In the genomic region with DNA sequence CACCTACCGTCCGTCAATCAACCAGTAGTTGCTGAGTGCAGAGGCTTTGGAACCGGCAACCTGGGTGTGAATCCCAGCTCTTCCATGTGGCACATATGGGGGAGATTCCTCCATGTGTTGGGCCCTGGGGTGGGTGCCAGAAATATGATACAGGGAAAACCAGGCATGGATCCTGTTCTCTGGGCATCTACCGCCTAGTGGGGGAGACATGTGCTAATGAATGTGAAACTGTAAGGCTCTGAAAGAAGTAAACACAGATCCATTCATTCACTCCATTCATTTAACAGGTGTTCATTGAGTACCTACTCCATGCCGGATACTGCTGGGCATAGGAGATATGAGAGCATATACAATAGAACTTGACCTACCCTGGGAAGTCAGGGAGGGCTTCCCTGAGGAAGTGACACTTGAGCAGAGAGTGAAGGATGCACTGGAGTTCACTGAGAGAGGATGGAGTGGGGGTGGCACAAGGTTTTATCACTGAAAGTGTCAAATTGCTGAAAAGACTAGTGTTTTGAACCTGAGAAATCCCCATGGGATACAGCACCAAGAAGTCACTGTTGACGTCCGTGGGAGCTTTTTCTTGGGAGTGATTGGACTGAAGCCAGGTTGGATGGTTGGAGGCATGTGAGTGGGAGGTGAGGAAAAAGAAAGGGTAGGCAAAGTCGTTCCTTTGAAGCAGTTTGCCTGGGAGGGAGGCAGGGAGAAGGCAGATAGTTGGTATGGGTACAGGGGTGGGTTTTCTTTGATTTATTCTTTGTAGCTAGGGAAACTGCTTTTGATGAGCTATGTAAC, we compare ENCODE assay signal across 28 cellular contexts. TPM values are rescaled to one million over a fixed set of nuclear protein-coding genes. Genes with fewer than 3 reads are reported as not detected.
DNase-seq lines count a peak whose midpoint lies in the region; ATAC-seq and TF ChIP-seq lines count a peak whose summit lies in the region.
"Had no signal": no experiment of that assay in that cellular context is flagged by ENCODE, and none has a peak within 500 bp of the region (broad histone marks: within the 10 kb centered on the region; RNA-seq: fewer than 3 reads in every experiment).

No MANE protein-coding gene starts in this region.

- no peak for TF ChIP-seq CTCF in mesothelial cell of epicardium (IDR thresholded peaks at IDR 0.05; ENCODE audit: unreplicated experiment)
- no peak for TF ChIP-seq CTCF in RWPE1 (conservative IDR thresholded peaks at IDR 0.05; ENCODE audit: low read depth)
- no peak for TF ChIP-seq CTCF in PC-3 (conservative IDR thresholded peaks at IDR 0.05; ENCODE audit: low read depth, low read length)

- H3K36me3 Mint-ChIP-seq in mesothelial cell of epicardium, result no peaks in the 10 kb centered on the region
- H3K36me3 Mint-ChIP-seq: CD14-positive monocyte, immature natural killer cell had no signal

- H3K9ac ChIP-seq in PC-3 (ENCODE audit: low read length), result no peak overlapping the region
- H3K9ac ChIP-seq: parathyroid adenoma had no signal

- H3K27ac Mint-ChIP-seq in mesothelial cell of epicardium, result peak overlapping the region; percentile 33
- H3K27ac Mint-ChIP-seq: activated naive CD8-positive, alpha-beta T cell treated with anti-CD3 and anti-CD28 coated beads for 36 hours; immature natural killer cell had no signal

- H3K9me3 ChIP-seq in PC-3 (ENCODE audit: low read length), result no peaks in the 10 kb centered on the region
- H3K9me3 ChIP-seq: SJSA1 had no signal

- BruUV-seq in PC-3 (replicated peaks; lab: Mats Ljungman, UMichigan), result no TSS peak

- peaks cover 13% of the 10 kb centered on the region for H3K27me3 Mint-ChIP-seq in mesothelial cell of epicardium (ENCODE audit: low read depth)
- H3K27me3 Mint-ChIP-seq: activated naive CD8-positive, alpha-beta T cell treated with anti-CD3 and anti-CD28 coated beads for 36 hours had no signal

- H3K4me1 ChIP-seq in PC-3 (ENCODE audit: insufficient read depth, low read length), result no peaks in the 10 kb centered on the region
- H3K4me1 ChIP-seq: parathyroid adenoma, SJSA1 had no signal

- no peaks in the 10 kb centered on the region for H3F3A ChIP-seq in PC-3 (ENCODE audit: low read length, unreplicated experiment)

- H4K20me1 ChIP-seq in PC-3 (ENCODE audit: low read length), result no peaks in the 10 kb centered on the region

- POLR2A ChIA-PET in RWPE1 (lab: Yijun Ruan, JAX; ENCODE audit: low non-redundant PET) (no interaction called here), PC-3 (lab: Charles Lee; ENCODE audit: unreplicated experiment) (no interaction called here)

- no peak for ATAC-seq in PC-3
- ATAC-seq: left colon; stimulated activated naive CD8-positive, alpha-beta T cell treated with anti-CD3 and anti-CD28 coated beads, Interleukin-15, Interleukin-2, amounts not matched to agents 100 U/mL and 50 U/mL, for 24 hours had no signal

- H3K36me3 ChIP-seq in PC-3 (ENCODE audit: low read depth, low read length), result no peaks in the 10 kb centered on the region
- H3K36me3 ChIP-seq: SJSA1 had no signal

- intact Hi-C loops in PC-3 (cut with micrococcal nuclease) (no loop called here), cardiac septum (cut with DNase I) (no loop called here)

- no peak overlapping the region for H3K27ac ChIP-seq in RWPE1
- H3K27ac ChIP-seq in PC-3 (ENCODE audit: low read length), result no peak overlapping the region
- H3K27ac ChIP-seq: parathyroid adenoma, SJSA1, skin epidermis had no signal

- DNase-seq in NCI-H1092 treated with DMSO at 0.1 percent for 48 hours (lab: John Stamatoyannopoulos, UW) (peak; percentile 10), NCI-H1092 (lab: John Stamatoyannopoulos, UW) (no peak), NCI-H2029 (lab: John Stamatoyannopoulos, UW) (peak; percentile 65), NCI-H774 (lab: John Stamatoyannopoulos, UW) (peak; percentile 78), mesothelial cell of epicardium (ENCODE audit: low spot score in 2 of 2, unreplicated experiment in 2 of 2) (no peak), RWPE1 (ENCODE audit: low spot score) (no peak), PC-3 (no peak), cardiac septum (ENCODE audit: low spot score) (no peak)
- DNase-seq: activated CD4-positive, alpha-beta T cell treated with anti-CD3 and anti-CD28 coated beads, Interleukin-2, amount 50 U/mL, for 1 hour; activated CD4-positive, CD25-positive, alpha-beta regulatory T cell; activated effector memory CD4-positive, alpha-beta T cell treated with Interleukin-2 at 50 U/mL for 16 hours; activated naive CD8-positive, alpha-beta T cell treated with anti-CD3 and anti-CD28 coated beads for 36 hours; activated T-cell treated with anti-CD3 and anti-CD28 coated beads, Interleukin-2, amount 50 U/mL, for 1 hour; aorta; effector CD4-positive, alpha-beta T cell; immature natural killer cell; KBM-7; left colon; mesenchymal stem cell; NCI-H1105; NCI-H526; retina; stimulated activated naive CD8-positive, alpha-beta T cell treated with anti-CD3 and anti-CD28 coated beads, Interleukin-15, Interleukin-2, amounts not matched to agents 100 U/mL and 50 U/mL, for 24 hours; T-helper 1 cell had no signal

- peaks cover 17% of the 10 kb centered on the region for H3K9me3 Mint-ChIP-seq in mesothelial cell of epicardium

- H3K27me3 ChIP-seq in PC-3 (ENCODE audit: low read length), result peaks cover 28% of the 10 kb centered on the region

- CTCF ChIA-PET in RWPE1 (lab: Yijun Ruan, JAX) (interaction anchor here (0.7 kb wide), 1 partner anchor 696 kb away, joined by 3 read pairs; no protein-coding TSS in a partner anchor), PC-3 (lab: Charles Lee) (no interaction called here)

- H3K79me2 ChIP-seq in PC-3 (ENCODE audit: low read length), result no peaks in the 10 kb centered on the region
- H3K79me2 ChIP-seq: parathyroid adenoma had no signal

- H2AFZ ChIP-seq in PC-3 (ENCODE audit: low read length), result no peak overlapping the region
- H2AFZ ChIP-seq: parathyroid adenoma had no signal

- H3K4me2 ChIP-seq in PC-3 (ENCODE audit: low read length), result no peak overlapping the region

- no peak overlapping the region for H3K4me3 ChIP-seq in PC-3 (ENCODE audit: low read length)
- H3K4me3 ChIP-seq: SJSA1, skin epidermis had no signal

- no peak overlapping the region for H3K4me3 Mint-ChIP-seq in mesothelial cell of epicardium
- H3K4me3 Mint-ChIP-seq: activated naive CD8-positive, alpha-beta T cell treated with anti-CD3 and anti-CD28 coated beads for 36 hours; CD14-positive monocyte; immature natural killer cell had no signal

- H3K4me1 Mint-ChIP-seq in mesothelial cell of epicardium, result peaks cover 18% of the 10 kb centered on the region
- H3K4me1 Mint-ChIP-seq: activated naive CD8-positive, alpha-beta T cell treated with anti-CD3 and anti-CD28 coated beads for 36 hours; immature natural killer cell had no signal

- H3K9me2 ChIP-seq in PC-3 (replicated peaks; ENCODE audit: low read length), result no peaks in the 10 kb centered on the region

RNA-seq across cellular contexts. Expression of gene SDK2, which starts 39.7 kb away (rescaled TPM):
- total RNA-seq in mesothelial cell of epicardium, result 29.7 to 33.2 TPM (median 31.8 TPM) in 3 replicates
- 0.07 TPM in 1 of 2 replicates, not detected in the other for total RNA-seq in PC-3 (2014; rRNA removed)
- 3.0 TPM for total RNA-seq in cardiac septum

Comparison
In these comparisons a context has a peak if more than half of its experiments do, and no peak if none do; other contexts are left out.
1. DNase-seq: peak in NCI-H1092 treated with DMSO at 0.1 percent for 48 hours (single experiment), NCI-H2029 (single experiment) and NCI-H774 (single experiment); none in NCI-H1092 (single experiment), mesothelial cell of epicardium (0 of 2), RWPE1 (single experiment), PC-3 (single experiment) and cardiac septum (single experiment).